Comparison of ENCODE assay signal across 8 cellular contexts in genomic region chr2:26033270-26033768, GRCh38. TPM values are rescaled to one million over a fixed set of nuclear protein-coding genes. Genes with fewer than 3 reads are reported as not detected.
DNase-seq lines count a peak whose midpoint lies in the region; ATAC-seq and TF ChIP-seq lines count a peak whose summit lies in the region.

No MANE protein-coding gene starts in this region.

- H3K36me3 Mint-ChIP-seq in activated CD8-positive, alpha-beta T cell treated with anti-CD3 and anti-CD28 coated beads for 36 hours (ENCODE audit: low read depth), result peaks cover 20% of the 10 kb centered on the region
- H3K36me3 Mint-ChIP-seq in neural progenitor cell, result peaks cover 5% of the 10 kb centered on the region

- peak; percentile 45 for TF ChIP-seq POLR2A in GM18951 (IDR thresholded peaks at IDR 0.05; ENCODE audit: extremely low read depth, insufficient read depth, insufficient read length)

- H3K9me3 Mint-ChIP-seq in activated CD8-positive, alpha-beta T cell treated with anti-CD3 and anti-CD28 coated beads for 36 hours, result no peaks in the 10 kb centered on the region
- H3K9me3 Mint-ChIP-seq in neural progenitor cell, result no peaks in the 10 kb centered on the region

- peaks cover 19% of the 10 kb centered on the region for H3K36me3 ChIP-seq in BLaER1
- H3K36me3 ChIP-seq in neural progenitor cell, result no peaks in the 10 kb centered on the region

- CTCF ChIA-PET in activated CD8-positive, alpha-beta T cell treated with anti-CD3 and anti-CD28 coated beads for 36 hours (lab: Charles Lee), result interaction anchor here (0.7 to 2.3 kb wide), 5 partner anchors 11 to 151 kb away, joined by 3 to 16 read pairs (median 3); no protein-coding TSS in a partner anchor

- peak overlapping the region; percentile 94 for H3K4me3 Mint-ChIP-seq in activated CD8-positive, alpha-beta T cell treated with anti-CD3 and anti-CD28 coated beads for 36 hours
- peak overlapping the region; percentile 97 for H3K4me3 Mint-ChIP-seq in neural progenitor cell

- H3K4me1 ChIP-seq in BLaER1, result peaks cover 29% of the 10 kb centered on the region
- H3K4me1 ChIP-seq in foreskin keratinocyte, result peaks cover 5% of the 10 kb centered on the region
- H3K4me1 ChIP-seq in neural progenitor cell, result peaks cover 8% of the 10 kb centered on the region

- H3K4me2 ChIP-seq in BLaER1 (peak overlapping the region; percentile 94), neural progenitor cell (peak overlapping the region; percentile 84)

- H3K27ac Mint-ChIP-seq in activated CD8-positive, alpha-beta T cell treated with anti-CD3 and anti-CD28 coated beads for 36 hours, result peak overlapping the region; percentile 94
- peak overlapping the region; percentile 94 for H3K27ac Mint-ChIP-seq in neural progenitor cell

- intact Hi-C loops in activated CD8-positive, alpha-beta T cell treated with anti-CD3 and anti-CD28 coated beads for 36 hours (cut with micrococcal nuclease), result loop anchor here (5.0 kb wide), 1 partner anchor 34 kb away; no protein-coding TSS in a partner anchor

- POLR2A ChIA-PET in activated CD8-positive, alpha-beta T cell treated with anti-CD3 and anti-CD28 coated beads for 36 hours (lab: Charles Lee), result interaction anchor here (1.0 to 2.4 kb wide), 14 partner anchors 8 to 313 kb away, joined by 3 to 12 read pairs (median 4); partner anchors contain the start of gene ADGRF3

- peaks cover 23% of the 10 kb centered on the region for H3K4me1 Mint-ChIP-seq in activated CD8-positive, alpha-beta T cell treated with anti-CD3 and anti-CD28 coated beads for 36 hours (ENCODE audit: low read depth)
- H3K4me1 Mint-ChIP-seq in neural progenitor cell, result peaks cover 10% of the 10 kb centered on the region

- H3K9me3 ChIP-seq in BLaER1 (no peaks in the 10 kb centered on the region), neural progenitor cell (ENCODE audit: low read depth) (no peaks in the 10 kb centered on the region)

- peak overlapping the region; percentile 90 for H2AFZ ChIP-seq in neural progenitor cell (replicated peaks)

- H3K27me3 ChIP-seq in BLaER1 (no peaks in the 10 kb centered on the region), foreskin keratinocyte (no peaks in the 10 kb centered on the region), neural progenitor cell (no peaks in the 10 kb centered on the region)

- H3F3A ChIP-seq in neural progenitor cell (ENCODE audit: low read depth), result peaks cover 14% of the 10 kb centered on the region

- H3K79me2 ChIP-seq in neural progenitor cell (ENCODE audit: low read depth), result peaks cover 50% of the 10 kb centered on the region

- TF ChIP-seq CTCF in activated CD8-positive, alpha-beta T cell treated with anti-CD3 and anti-CD28 coated beads for 36 hours (IDR thresholded peaks at IDR 0.05), result no peak
- no peak for TF ChIP-seq CTCF in foreskin keratinocyte (conservative IDR thresholded peaks at IDR 0.05)
- no peak for TF ChIP-seq CTCF in neural progenitor cell (IDR thresholded peaks at IDR 0.05)

- DNase-seq in NCI-H2196 treated with DMSO at 0.1 percent for 48 hours (lab: John Stamatoyannopoulos, UW; ENCODE audit: unreplicated experiment) (peak; percentile 82), foreskin keratinocyte (peak; percentile 78 to 86), neural progenitor cell (ENCODE audit: low spot score) (peak; percentile 94), AG08396 (ENCODE audit: low spot score) (no peak)
- DNase-seq in activated CD8-positive, alpha-beta T cell treated with anti-CD3 and anti-CD28 coated beads for 36 hours, result peak; percentile 84

- H3K27ac ChIP-seq in BLaER1 (peak overlapping the region; percentile 83), foreskin keratinocyte (peak overlapping the region; percentile 99), neural progenitor cell (peak overlapping the region; percentile 92)

- peak overlapping the region; percentile 81 for H3K4me3 ChIP-seq in BLaER1
- H3K4me3 ChIP-seq in neural progenitor cell, result peak overlapping the region; percentile 96

- H3K9ac ChIP-seq in BLaER1 (peak overlapping the region; percentile 86), neural progenitor cell (peak overlapping the region; percentile 46)

- H4K20me1 ChIP-seq in BLaER1 (peaks cover 43% of the 10 kb centered on the region), neural progenitor cell (ENCODE audit: low read depth) (peaks cover 42% of the 10 kb centered on the region)

- H3K27me3 Mint-ChIP-seq in activated CD8-positive, alpha-beta T cell treated with anti-CD3 and anti-CD28 coated beads for 36 hours, result no peaks in the 10 kb centered on the region
- H3K27me3 Mint-ChIP-seq in neural progenitor cell (ENCODE audit: insufficient read depth, low read depth), result peaks cover 2% of the 10 kb centered on the region

- in situ Hi-C loops in GM18951 (cut with MboI; ENCODE audit: low sequenced_read_pairs, unreplicated experiment), result no loop called here

- ATAC-seq in HG03280 (IDR thresholded peaks at IDR 0.05; ENCODE audit: unreplicated experiment), result peak; percentile 1
- ATAC-seq in activated CD8-positive, alpha-beta T cell treated with anti-CD3 and anti-CD28 coated beads for 36 hours, result peak; percentile 38
- ATAC-seq in foreskin keratinocyte, result peak; percentile 55

RNA-seq across cellular contexts. Expression of gene RAB10, which starts 0.6 kb away (rescaled TPM):
- total RNA-seq in activated CD8-positive, alpha-beta T cell treated with anti-CD3 and anti-CD28 coated beads for 36 hours, result 100 to 1,000 TPM in 1 of 2 experiments, 10 to 100 TPM in 1; 89.5 to 102 TPM
- total RNA-seq in foreskin keratinocyte (115 and 120 TPM in 2 replicates), neural progenitor cell (ENCODE audit: low replicate concordance) (123 and 238 TPM in 2 replicates)
- 62.3 and 72.1 TPM in 2 replicates for polyA plus RNA-seq in foreskin keratinocyte

RNA-seq across cellular contexts. Expression of gene KIF3C, which starts 51.0 kb away (rescaled TPM):
- total RNA-seq in activated CD8-positive, alpha-beta T cell treated with anti-CD3 and anti-CD28 coated beads for 36 hours, result 1 to 10 TPM; 3.6 to 3.8 TPM
- 20.6 and 22.6 TPM in 2 replicates for total RNA-seq in foreskin keratinocyte
- polyA plus RNA-seq in foreskin keratinocyte, result 11.3 and 11.7 TPM in 2 replicates
- 13.2 and 25.9 TPM in 2 replicates for total RNA-seq in neural progenitor cell (ENCODE audit: low replicate concordance)

Comparison
In these comparisons a context has a peak if more than half of its experiments do, and no peak if none do; other contexts are left out.
1. ATAC-seq: peak in every context shown above with its lines; median percentile 55 in foreskin keratinocyte; 38 in activated CD8-positive, alpha-beta T cell treated with anti-CD3 and anti-CD28 coated beads for 36 hours; 1 in HG03280.